Comparison of ENCODE assay signal across 1 cellular context in genomic region chr6:116631379-116631990, GRCh38.
TF ChIP-seq lines count a peak whose summit lies in the region.

No MANE protein-coding gene starts in this region.

TF ChIP-seq in HepG2, 621 proteins besides CTCF, POLR2A, EP300 and RAD21 (continued from another document and continues in another):
- 0 out of 4 replicates have a peak, but pooled peaks of 1 of the 2 experiments have one; percentile 71 for TF ChIP-seq REST (IDR thresholded peaks at IDR 0.05; ENCODE audit: borderline replicate concordance in 1 of 2, low read depth in 1 of 2, low read length in 2 of 2)
- peak; percentile 76; the same call in 1 of the 2 replicates for TF ChIP-seq ZNF639 (CRISPR knock-in tag; conservative IDR thresholded peaks at IDR 0.05)
- TF ChIP-seq ZNF275 (CRISPR knock-in tag; IDR thresholded peaks at IDR 0.05; ENCODE audit: borderline replicate concordance) = peak; percentile 26; the same call in 1 of the 2 replicates
- peak; percentile 45 for TF ChIP-seq RBM22 (optimal IDR thresholded peaks at IDR 0.05; ENCODE audit: low read length)
- TF ChIP-seq, protein P1, sequence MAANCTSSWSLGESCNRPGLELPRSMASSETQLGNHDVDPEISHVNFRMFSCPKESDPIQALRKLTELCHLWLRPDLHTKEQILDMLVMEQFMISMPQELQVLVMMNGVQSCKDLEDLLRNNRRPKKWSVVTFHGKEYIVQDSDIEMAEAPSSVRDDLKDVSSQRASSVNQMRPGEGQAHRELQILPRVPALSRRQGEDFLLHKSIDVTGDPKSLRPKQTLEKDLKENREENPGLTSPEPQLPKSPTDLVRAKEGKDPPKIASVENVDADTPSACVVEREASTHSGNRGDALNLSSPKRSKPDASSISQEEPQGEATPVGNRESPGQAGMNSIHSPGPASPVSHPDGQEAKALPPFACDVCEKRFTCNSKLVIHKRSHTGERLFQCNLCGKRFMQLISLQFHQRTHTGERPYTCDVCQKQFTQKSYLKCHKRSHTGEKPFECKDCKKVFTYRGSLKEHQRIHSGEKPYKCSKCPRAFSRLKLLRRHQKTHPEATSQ (CRISPR knock-in tag; IDR thresholded peaks at IDR 0.05; ENCODE audit: borderline replicate concordance) = peak; percentile 95; the same call in 1 of the 2 replicates
- no peak for TF ChIP-seq ZNF546 (CRISPR knock-in tag; conservative IDR thresholded peaks at IDR 0.05)
- TF ChIP-seq ZNF616 (CRISPR knock-in tag; IDR thresholded peaks at IDR 0.05; ENCODE audit: low read depth) = 0 out of 2 replicates have a peak, but pooled peaks have one; percentile 74
- TF ChIP-seq CC2D1A (CRISPR knock-in tag; IDR thresholded peaks at IDR 0.05) = peak; percentile 91
- TF ChIP-seq ZZZ3 (CRISPR knock-in tag; IDR thresholded peaks at IDR 0.05; ENCODE audit: borderline replicate concordance) = no peak; the same call in 1 of the 2 replicates
- TF ChIP-seq NCOA1 (CRISPR knock-in tag; IDR thresholded peaks at IDR 0.05) = 0 out of 2 replicates have a peak, but pooled peaks have one; percentile 56
- TF ChIP-seq, protein P2, sequence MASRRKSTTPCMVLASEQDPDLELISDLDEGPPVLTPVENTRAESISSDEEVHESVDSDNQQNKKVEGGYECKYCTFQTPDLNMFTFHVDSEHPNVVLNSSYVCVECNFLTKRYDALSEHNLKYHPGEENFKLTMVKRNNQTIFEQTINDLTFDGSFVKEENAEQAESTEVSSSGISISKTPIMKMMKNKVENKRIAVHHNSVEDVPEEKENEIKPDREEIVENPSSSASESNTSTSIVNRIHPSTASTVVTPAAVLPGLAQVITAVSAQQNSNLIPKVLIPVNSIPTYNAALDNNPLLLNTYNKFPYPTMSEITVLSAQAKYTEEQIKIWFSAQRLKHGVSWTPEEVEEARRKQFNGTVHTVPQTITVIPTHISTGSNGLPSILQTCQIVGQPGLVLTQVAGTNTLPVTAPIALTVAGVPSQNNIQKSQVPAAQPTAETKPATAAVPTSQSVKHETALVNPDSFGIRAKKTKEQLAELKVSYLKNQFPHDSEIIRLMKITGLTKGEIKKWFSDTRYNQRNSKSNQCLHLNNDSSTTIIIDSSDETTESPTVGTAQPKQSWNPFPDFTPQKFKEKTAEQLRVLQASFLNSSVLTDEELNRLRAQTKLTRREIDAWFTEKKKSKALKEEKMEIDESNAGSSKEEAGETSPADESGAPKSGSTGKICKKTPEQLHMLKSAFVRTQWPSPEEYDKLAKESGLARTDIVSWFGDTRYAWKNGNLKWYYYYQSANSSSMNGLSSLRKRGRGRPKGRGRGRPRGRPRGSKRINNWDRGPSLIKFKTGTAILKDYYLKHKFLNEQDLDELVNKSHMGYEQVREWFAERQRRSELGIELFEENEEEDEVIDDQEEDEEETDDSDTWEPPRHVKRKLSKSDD (CRISPR knock-in tag; IDR thresholded peaks at IDR 0.05; ENCODE audit: low read depth) = 0 out of 2 replicates have a peak, but pooled peaks have one; percentile 40
- no peak for TF ChIP-seq KDM5A (IDR thresholded peaks at IDR 0.05; ENCODE audit: borderline replicate concordance, low read length)
- peak; percentile 78; the same call in 1 of the 2 replicates for TF ChIP-seq HNF1B (CRISPR knock-in tag; IDR thresholded peaks at IDR 0.05)
- TF ChIP-seq ZNF558 (CRISPR knock-in tag; IDR thresholded peaks at IDR 0.05; ENCODE audit: borderline replicate concordance) = no peak
- 0 out of 2 replicates have a peak, but pooled peaks have one; percentile 51 for TF ChIP-seq XBP1 (CRISPR knock-in tag; IDR thresholded peaks at IDR 0.05)
- peak; percentile 96 for TF ChIP-seq REPIN1 (CRISPR knock-in tag; IDR thresholded peaks at IDR 0.05; ENCODE audit: borderline replicate concordance, low read depth)
- TF ChIP-seq ZNF605 (CRISPR knock-in tag; IDR thresholded peaks at IDR 0.05) = peak; percentile 60; the same call in 1 of the 2 replicates
- no peak for TF ChIP-seq ZNF549 (CRISPR knock-in tag; IDR thresholded peaks at IDR 0.05)
- peak; percentile 98 for TF ChIP-seq ZNF335 (CRISPR knock-in tag; IDR thresholded peaks at IDR 0.05)
- 0 out of 2 replicates have a peak, but pooled peaks have one; percentile 58 for TF ChIP-seq ZNF337 (CRISPR knock-in tag; IDR thresholded peaks at IDR 0.05; ENCODE audit: borderline replicate concordance, low read depth)
- TF ChIP-seq THAP11 (CRISPR knock-in tag; IDR thresholded peaks at IDR 0.05) = peak; percentile 74
- no peak for TF ChIP-seq FOXA1 (IDR thresholded peaks at IDR 0.05)
- peak; percentile 92 for TF ChIP-seq FOXA1 (CRISPR knock-in tag; IDR thresholded peaks at IDR 0.05)
- TF ChIP-seq SOX13 (IDR thresholded peaks at IDR 0.05) = peak; percentile 95
- peak in 1 of 2 experiments; percentile 99; a peak in 2 of 4 replicates for TF ChIP-seq SOX13 (CRISPR knock-in tag; conservative IDR thresholded peaks at IDR 0.05 in 1 of 2, IDR thresholded peaks at IDR 0.05 in 1 of 2)
- TF ChIP-seq ZFX (CRISPR knock-in tag; IDR thresholded peaks at IDR 0.05; ENCODE audit: low read depth) = peak; percentile 95
- no peak for TF ChIP-seq HNRNPL (IDR thresholded peaks at IDR 0.05; ENCODE audit: low read depth, low read length)
- peak; percentile 52; the same call in 1 of the 2 replicates for TF ChIP-seq ZNF547 (CRISPR knock-in tag; IDR thresholded peaks at IDR 0.05)
- peak; percentile 67; the same call in 1 of the 2 replicates for TF ChIP-seq SIX4 (CRISPR knock-in tag; IDR thresholded peaks at IDR 0.05)
- TF ChIP-seq BRD4 (CRISPR knock-in tag; IDR thresholded peaks at IDR 0.05) = peak; percentile 68; the same call in 1 of the 2 replicates
- TF ChIP-seq BHLHE40 (IDR thresholded peaks at IDR 0.05; ENCODE audit: low read length) = no peak
- peak; percentile 61; the same call in 1 of the 2 replicates for TF ChIP-seq TOPORS (CRISPR knock-in tag; IDR thresholded peaks at IDR 0.05)
- peak; percentile 82 for TF ChIP-seq FOXK2 (IDR thresholded peaks at IDR 0.05)
- TF ChIP-seq ZNF281 (CRISPR knock-in tag; IDR thresholded peaks at IDR 0.05; ENCODE audit: borderline replicate concordance) = 0 out of 2 replicates have a peak, but pooled peaks have one; percentile 34
- TF ChIP-seq ZBTB43 (CRISPR knock-in tag; conservative IDR thresholded peaks at IDR 0.05) = no peak; the same call in 1 of the 2 replicates
- peak; percentile 79 for TF ChIP-seq GATAD1 (CRISPR knock-in tag; IDR thresholded peaks at IDR 0.05)
- TF ChIP-seq BCL6 (CRISPR knock-in tag; IDR thresholded peaks at IDR 0.05) = peak; percentile 95
- TF ChIP-seq JARID2 (CRISPR knock-in tag; IDR thresholded peaks at IDR 0.05; ENCODE audit: insufficient replicate concordance) = peak; percentile 57
- TF ChIP-seq ZNF33A (CRISPR knock-in tag; IDR thresholded peaks at IDR 0.05; ENCODE audit: borderline replicate concordance) = peak; percentile 42; the same call in 1 of the 2 replicates
- TF ChIP-seq ZEB1 (IDR thresholded peaks at IDR 0.05; ENCODE audit: insufficient replicate concordance, low read depth) = peak; percentile 99
- TF ChIP-seq SP5 (CRISPR knock-in tag; IDR thresholded peaks at IDR 0.05; ENCODE audit: borderline replicate concordance, low read depth) = peak; percentile 85
